ENCODE assay signal across 18 cellular contexts in genomic region chr13:76271728-76272232, GRCh38.
"Had no signal": no experiment of that assay in that cellular context is flagged by ENCODE, and none has a peak within 500 bp of the region (broad histone marks: within the 10 kb centered on the region; RNA-seq: fewer than 3 reads in every experiment).

No MANE protein-coding gene starts in this region.

- FAIRE-seq: endothelial cell of umbilical vein, urothelium cell line had no signal

- H3K79me2 ChIP-seq: parathyroid adenoma had no signal

- H3K4me3 ChIP-seq: colonic mucosa had no signal

- H3K9ac ChIP-seq: parathyroid adenoma had no signal

- H3K27ac ChIP-seq: colonic mucosa, foreskin keratinocyte, neutrophil, parathyroid adenoma, WERI-Rb-1 had no signal

- H3K4me1 ChIP-seq: colonic mucosa, foreskin keratinocyte, parathyroid adenoma had no signal

- H3K36me3 ChIP-seq: colonic mucosa, neutrophil, WERI-Rb-1 had no signal

- H3K27me3 ChIP-seq: colonic mucosa, foreskin keratinocyte, neutrophil had no signal

- DNase-seq: activated CD4-positive, alpha-beta T cell treated with anti-CD3 and anti-CD28 coated beads for 48 hours; activated CD8-positive, alpha-beta T cell treated with anti-CD3 and anti-CD28 coated beads for 36 hours; activated effector memory CD4-positive, alpha-beta T cell treated with Interleukin-2 at 50 U/mL for 16 hours; activated naive CD4-positive, alpha-beta T cell treated with anti-CD3 and anti-CD28 coated beads, Interleukin-2, amount 50 U/mL, for 16 hours; activated T-cell treated with anti-CD3 and anti-CD28 coated beads, Interleukin-2, amount 50 U/mL, for 4 hours; central memory CD4-positive, alpha-beta T cell; colonic mucosa; effector CD4-positive, alpha-beta T cell; head of caudate nucleus; natural killer cell; T-cell; T-helper 9 cell; WERI-Rb-1 had no signal
